8 cellular contexts compared by ENCODE assay signal in the genomic region with DNA sequence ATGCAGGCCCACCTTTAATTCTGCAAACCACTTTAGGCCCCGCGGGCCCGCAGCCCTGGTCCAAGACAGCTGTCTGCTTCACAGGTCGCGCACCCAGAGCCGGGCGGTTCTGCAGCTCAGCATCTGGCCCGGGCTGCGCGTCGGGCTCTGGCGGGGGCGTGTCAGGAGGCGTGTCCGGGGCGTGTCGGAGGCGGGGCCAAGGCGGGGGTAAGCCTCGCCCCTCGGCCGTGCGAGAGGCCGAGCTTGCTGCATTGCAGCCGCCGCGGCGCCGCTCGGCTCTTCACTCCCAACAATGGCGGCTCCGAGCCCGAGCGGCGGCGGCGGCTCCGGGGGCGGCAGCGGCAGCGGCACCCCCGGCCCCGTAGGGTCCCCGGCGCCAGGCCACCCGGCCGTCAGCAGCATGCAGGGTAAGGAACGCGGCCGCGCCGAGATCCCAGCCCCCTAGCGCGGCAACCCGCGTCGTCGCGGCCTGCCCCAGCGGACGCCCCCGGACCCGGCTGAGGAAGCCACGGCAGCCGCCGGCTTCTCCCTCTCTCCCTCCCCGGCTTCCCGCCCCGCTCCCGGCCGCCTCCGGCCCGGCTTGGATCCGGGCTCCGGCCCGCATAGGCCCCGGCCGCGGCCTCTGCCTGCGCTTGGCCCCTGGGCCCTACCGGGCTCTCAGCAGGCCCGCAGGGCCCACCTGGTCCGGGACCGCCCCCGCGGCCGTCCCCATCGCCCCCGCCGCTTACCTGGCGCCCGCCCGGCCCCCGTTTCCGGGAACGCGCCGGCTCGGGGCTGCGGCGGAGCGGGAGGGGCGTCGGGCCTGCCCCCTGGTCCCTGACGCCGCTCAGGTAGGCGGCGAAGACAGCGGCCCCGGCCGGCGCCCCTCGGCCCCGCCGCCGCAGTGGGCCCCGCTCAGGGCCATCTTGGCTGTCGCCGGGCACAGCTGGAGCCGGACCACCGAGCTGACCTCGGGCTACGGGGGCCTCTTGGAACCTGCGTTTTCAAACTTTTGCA. TPM values are rescaled to one million over a fixed set of nuclear protein-coding genes. Genes with fewer than 3 reads are reported as not detected.
DNase-seq lines count a peak whose midpoint lies in the region; ATAC-seq and TF ChIP-seq lines count a peak whose summit lies in the region.

A gene (plus strand): TSS at position 283 of the 996 bp plus-strand sequence. CDS start 10 bp downstream, at position 293.

- peak; percentile 96 for ATAC-seq in GM18907 (IDR thresholded peaks at IDR 0.05; ENCODE audit: unreplicated experiment)
- peak; percentile 96 for ATAC-seq in HG03139 (IDR thresholded peaks at IDR 0.05; ENCODE audit: unreplicated experiment)
- ATAC-seq in left colon, result peak; percentile 99

- no peaks in the 10 kb centered on the region for H3K27me3 ChIP-seq in colonic mucosa

- H3K27ac ChIP-seq in colonic mucosa, result peak within 1 kb of the TSS; percentile 80

- H3K9ac ChIP-seq in colonic mucosa (ENCODE audit: low read depth in 2 of 2, low read length in 2 of 2), result peak within 1 kb of the TSS; percentile 58 to 95

- peak within 1 kb of the TSS; percentile 68 for H3K4me3 ChIP-seq in AG09309 (ENCODE audit: control insufficient read depth, low read depth, low read length)
- peak within 1 kb of the TSS; percentile 88 for H3K4me3 ChIP-seq in colonic mucosa

- TF ChIP-seq CTCF in AG09309 (IDR thresholded peaks at IDR 0.05; ENCODE audit: control insufficient read depth, insufficient read depth, low read depth, low read length, missing control alignments), result no peak
- TF ChIP-seq CTCF in colonic mucosa (IDR thresholded peaks at IDR 0.05), result no peak

- no peaks in the 10 kb centered on the region for H3K9me3 ChIP-seq in colonic mucosa

- peaks cover 6% of the 10 kb centered on the region for H3K4me1 ChIP-seq in colonic mucosa

- H3K36me3 ChIP-seq in colonic mucosa, result no peaks in the 10 kb centered on the region

- intact Hi-C loops in colonic mucosa (cut with DNase I) (no loop called here), left colon (cut with DNase I, micrococcal nuclease) (no loop called here)

- DNase-seq in AG09309 (ENCODE audit: low read depth), result peak; percentile 44
- peak; percentile 14 for DNase-seq in NCI-H446 treated with DMSO at 0.1 percent for 48 hours (lab: John Stamatoyannopoulos, UW)
- peak; percentile 88 to 96 for DNase-seq in activated CD4-positive, alpha-beta T cell treated with anti-CD3 and anti-CD28 coated beads for 4 hours
- peak; percentile 97 for DNase-seq in colonic mucosa
- DNase-seq in left colon, result peak; percentile 88 to 94
- peak; percentile 96 to 98 for DNase-seq in stimulated activated CD4-positive, alpha-beta T cell treated with anti-CD3 and anti-CD28 coated beads, Interleukin-1b, Interleukin-23, amount 100 ng/mL, for 4 hours (ENCODE audit: low read depth in 2 of 2)

RNA-seq across cellular contexts. Expression of the gene that starts here (rescaled TPM):
- 10 to 100 TPM; 25.3 to 36.0 TPM for total RNA-seq in colonic mucosa
- 10 to 100 TPM; 35.1 to 41.6 TPM for total RNA-seq in left colon

Comparison
In these comparisons a context has a peak if more than half of its experiments do, and no peak if none do; other contexts are left out.
1. Peak in every context shown above with its lines: DNase-seq, ATAC-seq, H3K4me3 ChIP-seq and H3K27ac ChIP-seq.
2. DNase-seq: peak in every context shown above with its lines; median percentile 97 in colonic mucosa; 97 in stimulated activated CD4-positive, alpha-beta T cell treated with anti-CD3 and anti-CD28 coated beads, Interleukin-1b, Interleukin-23, amount 100 ng/mL, for 4 hours; 92 in activated CD4-positive, alpha-beta T cell treated with anti-CD3 and anti-CD28 coated beads for 4 hours; 91 in left colon; 44 in AG09309; 14 in NCI-H446 treated with DMSO at 0.1 percent for 48 hours.